Comparison of ENCODE assay signal across 1 cellular context in the genomic region with DNA sequence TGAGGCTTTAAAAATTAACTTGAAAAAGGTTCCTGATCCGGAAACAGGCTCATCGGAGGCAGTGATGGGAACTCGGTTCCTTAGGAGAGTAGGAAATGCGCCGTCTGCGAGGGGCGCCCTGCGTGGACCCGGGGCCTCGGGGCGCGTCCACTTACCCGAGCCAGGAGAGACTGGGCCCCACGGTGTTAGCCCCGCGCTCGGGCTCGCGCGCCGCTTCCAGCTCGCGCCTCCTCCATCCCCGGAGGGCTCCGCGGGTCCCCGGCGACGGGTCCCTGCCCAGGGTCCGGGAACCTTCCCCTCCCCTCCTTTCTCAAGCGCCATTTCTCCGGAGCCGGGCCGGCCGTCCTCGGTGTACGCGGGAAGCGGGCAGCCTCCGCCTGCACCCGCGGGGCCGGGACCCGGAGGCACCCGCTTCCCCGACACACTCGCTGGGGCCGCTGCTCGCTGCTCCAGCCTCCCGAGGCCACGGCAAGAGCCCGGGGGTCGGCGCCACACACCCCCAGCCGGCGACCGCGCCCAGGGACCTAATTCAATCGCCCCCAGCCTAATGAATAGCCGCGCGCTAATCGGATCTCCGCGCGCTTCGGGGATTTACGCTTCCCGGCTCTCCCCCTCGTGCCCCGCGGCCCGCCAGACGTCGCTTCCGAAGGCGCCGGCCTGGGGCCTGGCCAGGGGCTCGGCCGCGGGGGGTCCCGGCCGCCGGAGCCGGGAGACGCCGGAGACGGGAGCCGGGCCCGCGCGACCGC.
TF ChIP-seq lines count a peak whose summit lies in the region.

No MANE protein-coding gene starts in this region.

TF ChIP-seq in HEK293, 187 proteins besides CTCF, POLR2A, EP300 and RAD21 (continued from another document and continues in another):
- TF ChIP-seq, protein P1, sequence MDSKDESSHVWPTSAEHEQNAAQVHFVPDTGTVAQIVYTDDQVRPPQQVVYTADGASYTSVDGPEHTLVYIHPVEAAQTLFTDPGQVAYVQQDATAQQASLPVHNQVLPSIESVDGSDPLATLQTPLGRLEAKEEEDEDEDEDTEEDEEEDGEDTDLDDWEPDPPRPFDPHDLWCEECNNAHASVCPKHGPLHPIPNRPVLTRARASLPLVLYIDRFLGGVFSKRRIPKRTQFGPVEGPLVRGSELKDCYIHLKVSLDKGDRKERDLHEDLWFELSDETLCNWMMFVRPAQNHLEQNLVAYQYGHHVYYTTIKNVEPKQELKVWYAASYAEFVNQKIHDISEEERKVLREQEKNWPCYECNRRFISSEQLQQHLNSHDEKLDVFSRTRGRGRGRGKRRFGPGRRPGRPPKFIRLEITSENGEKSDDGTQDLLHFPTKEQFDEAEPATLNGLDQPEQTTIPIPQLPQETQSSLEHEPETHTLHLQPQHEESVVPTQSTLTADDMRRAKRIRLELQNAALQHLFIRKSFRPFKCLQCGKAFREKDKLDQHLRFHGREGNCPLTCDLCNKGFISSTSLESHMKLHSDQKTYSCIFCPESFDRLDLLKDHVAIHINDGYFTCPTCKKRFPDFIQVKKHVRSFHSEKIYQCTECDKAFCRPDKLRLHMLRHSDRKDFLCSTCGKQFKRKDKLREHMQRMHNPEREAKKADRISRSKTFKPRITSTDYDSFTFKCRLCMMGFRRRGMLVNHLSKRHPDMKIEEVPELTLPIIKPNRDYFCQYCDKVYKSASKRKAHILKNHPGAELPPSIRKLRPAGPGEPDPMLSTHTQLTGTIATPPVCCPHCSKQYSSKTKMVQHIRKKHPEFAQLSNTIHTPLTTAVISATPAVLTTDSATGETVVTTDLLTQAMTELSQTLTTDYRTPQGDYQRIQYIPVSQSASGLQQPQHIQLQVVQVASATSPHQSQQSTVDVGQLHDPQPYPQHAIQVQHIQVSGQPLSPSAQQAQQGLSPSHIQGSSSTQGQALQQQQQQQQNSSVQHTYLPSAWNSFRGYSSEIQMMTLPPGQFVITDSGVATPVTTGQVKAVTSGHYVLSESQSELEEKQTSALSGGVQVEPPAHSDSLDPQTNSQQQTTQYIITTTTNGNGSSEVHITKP (tag by site-specific recombination; IDR thresholded peaks at IDR 0.05): peak; percentile 56
- TF ChIP-seq PRDM4 (tag by site-specific recombination; IDR thresholded peaks at IDR 0.05) (peak; percentile 66), OVOL3 (tag by site-specific recombination; IDR thresholded peaks at IDR 0.05) (no peak), ZNF629 (tag by site-specific recombination; IDR thresholded peaks at IDR 0.05) (0 out of 2 replicates have a peak, but pooled peaks have one; percentile 7), ZFP41 (tag by site-specific recombination; IDR thresholded peaks at IDR 0.05; ENCODE audit: borderline replicate concordance) (no peak), ZNF571 (tag by site-specific recombination; IDR thresholded peaks at IDR 0.05) (no peak), ZNF324 (tag by site-specific recombination; IDR thresholded peaks at IDR 0.05) (no peak), ZNF138 (tag by site-specific recombination; IDR thresholded peaks at IDR 0.05; ENCODE audit: borderline replicate concordance) (no peak), TCF7L2 (IDR thresholded peaks at IDR 0.05; ENCODE audit: borderline replicate concordance, low read depth, low read length) (no peak), ZNF837 (tag by site-specific recombination; IDR thresholded peaks at IDR 0.05) (peak; percentile 100), ZNF146 (tag by site-specific recombination; IDR thresholded peaks at IDR 0.05) (0 out of 2 replicates have a peak, but pooled peaks have one; percentile 14), ZNF266 (tag by site-specific recombination; IDR thresholded peaks at IDR 0.05; ENCODE audit: low read depth) (no peak), ZSCAN30 (tag by site-specific recombination; IDR thresholded peaks at IDR 0.05) (peak; percentile 63; the same call in 1 of the 2 replicates), ZBTB10 (tag by site-specific recombination; IDR thresholded peaks at IDR 0.05) (peak; percentile 73), ZFP3 (tag by site-specific recombination; IDR thresholded peaks at IDR 0.05; ENCODE audit: low read depth) (no peak), BCL11B (tag by site-specific recombination; IDR thresholded peaks at IDR 0.05; ENCODE audit: low read depth) (no peak), MEIS1 (CRISPR knock-in tag; IDR thresholded peaks at IDR 0.05; ENCODE audit: borderline replicate concordance) (no peak), ZBTB21 (tag by site-specific recombination; IDR thresholded peaks at IDR 0.05) (no peak), ZNF335 (tag by site-specific recombination; conservative IDR thresholded peaks at IDR 0.05) (peak; percentile 60), YY1 (tag by site-specific recombination; IDR thresholded peaks at IDR 0.05) (0 out of 2 replicates have a peak, but pooled peaks have one; percentile 29), SETDB1 (IDR thresholded peaks at IDR 0.05; ENCODE audit: insufficient read length, low read length) (no peak), ZNF26 (tag by site-specific recombination; IDR thresholded peaks at IDR 0.05) (no peak), ZNF677 (tag by site-specific recombination; IDR thresholded peaks at IDR 0.05) (no peak), GLIS2 (tag by site-specific recombination; IDR thresholded peaks at IDR 0.05) (peak; percentile 86), ZNF214 (tag by site-specific recombination; IDR thresholded peaks at IDR 0.05; ENCODE audit: borderline replicate concordance) (no peak), ZNF10 (tag by site-specific recombination; IDR thresholded peaks at IDR 0.05) (no peak), ZNF670 (tag by site-specific recombination; IDR thresholded peaks at IDR 0.05; ENCODE audit: low read depth) (no peak), ZSCAN18 (tag by site-specific recombination; IDR thresholded peaks at IDR 0.05) (0 out of 2 replicates have a peak, but pooled peaks have one; percentile 45), ZNF121 (tag by site-specific recombination; IDR thresholded peaks at IDR 0.05) (0 out of 2 replicates have a peak, but pooled peaks have one; percentile 26), GLI2 (tag by site-specific recombination; IDR thresholded peaks at IDR 0.05; ENCODE audit: borderline replicate concordance, low read depth) (no peak), IKZF3 (tag by site-specific recombination; IDR thresholded peaks at IDR 0.05) (no peak), ZNF19 (tag by site-specific recombination; IDR thresholded peaks at IDR 0.05; ENCODE audit: low read depth) (no peak), ZNF311 (tag by site-specific recombination; IDR thresholded peaks at IDR 0.05; ENCODE audit: borderline replicate concordance) (no peak), ZNF549 (tag by site-specific recombination; IDR thresholded peaks at IDR 0.05) (no peak), ZNF37A (tag by site-specific recombination; IDR thresholded peaks at IDR 0.05) (no peak), ZSCAN4 (tag by site-specific recombination; IDR thresholded peaks at IDR 0.05) (0 out of 2 replicates have a peak, but pooled peaks have one; percentile 20), GLI4 (tag by site-specific recombination; IDR thresholded peaks at IDR 0.05) (0 out of 2 replicates have a peak, but pooled peaks have one; percentile 52), ZNF596 (tag by site-specific recombination; IDR thresholded peaks at IDR 0.05) (no peak)
- TF ChIP-seq, protein P2, sequence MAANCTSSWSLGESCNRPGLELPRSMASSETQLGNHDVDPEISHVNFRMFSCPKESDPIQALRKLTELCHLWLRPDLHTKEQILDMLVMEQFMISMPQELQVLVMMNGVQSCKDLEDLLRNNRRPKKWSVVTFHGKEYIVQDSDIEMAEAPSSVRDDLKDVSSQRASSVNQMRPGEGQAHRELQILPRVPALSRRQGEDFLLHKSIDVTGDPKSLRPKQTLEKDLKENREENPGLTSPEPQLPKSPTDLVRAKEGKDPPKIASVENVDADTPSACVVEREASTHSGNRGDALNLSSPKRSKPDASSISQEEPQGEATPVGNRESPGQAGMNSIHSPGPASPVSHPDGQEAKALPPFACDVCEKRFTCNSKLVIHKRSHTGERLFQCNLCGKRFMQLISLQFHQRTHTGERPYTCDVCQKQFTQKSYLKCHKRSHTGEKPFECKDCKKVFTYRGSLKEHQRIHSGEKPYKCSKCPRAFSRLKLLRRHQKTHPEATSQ (tag by site-specific recombination; IDR thresholded peaks at IDR 0.05): 0 out of 2 replicates have a peak, but pooled peaks have one; percentile 61
- TF ChIP-seq, protein P3, sequence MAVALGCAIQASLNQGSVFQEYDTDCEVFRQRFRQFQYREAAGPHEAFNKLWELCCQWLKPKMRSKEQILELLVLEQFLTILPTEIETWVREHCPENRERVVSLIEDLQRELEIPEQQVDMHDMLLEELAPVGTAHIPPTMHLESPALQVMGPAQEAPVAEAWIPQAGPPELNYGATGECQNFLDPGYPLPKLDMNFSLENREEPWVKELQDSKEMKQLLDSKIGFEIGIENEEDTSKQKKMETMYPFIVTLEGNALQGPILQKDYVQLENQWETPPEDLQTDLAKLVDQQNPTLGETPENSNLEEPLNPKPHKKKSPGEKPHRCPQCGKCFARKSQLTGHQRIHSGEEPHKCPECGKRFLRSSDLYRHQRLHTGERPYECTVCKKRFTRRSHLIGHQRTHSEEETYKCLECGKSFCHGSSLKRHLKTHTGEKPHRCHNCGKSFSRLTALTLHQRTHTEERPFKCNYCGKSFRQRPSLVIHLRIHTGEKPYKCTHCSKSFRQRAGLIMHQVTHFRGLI (tag by site-specific recombination; IDR thresholded peaks at IDR 0.05): peak; percentile 20; the same call in 1 of the 2 replicates
- TF ChIP-seq, protein P4, sequence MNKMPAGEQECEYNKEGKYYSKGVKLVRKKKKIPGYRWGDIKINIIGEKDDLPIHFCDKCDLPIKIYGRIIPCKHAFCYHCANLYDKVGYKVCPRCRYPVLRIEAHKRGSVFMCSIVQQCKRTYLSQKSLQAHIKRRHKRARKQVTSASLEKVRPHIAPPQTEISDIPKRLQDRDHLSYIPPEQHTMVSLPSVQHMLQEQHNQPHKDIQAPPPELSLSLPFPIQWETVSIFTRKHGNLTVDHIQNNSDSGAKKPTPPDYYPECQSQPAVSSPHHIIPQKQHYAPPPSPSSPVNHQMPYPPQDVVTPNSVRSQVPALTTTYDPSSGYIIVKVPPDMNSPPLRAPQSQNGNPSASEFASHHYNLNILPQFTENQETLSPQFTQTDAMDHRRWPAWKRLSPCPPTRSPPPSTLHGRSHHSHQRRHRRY (tag by site-specific recombination; IDR thresholded peaks at IDR 0.05): 0 out of 2 replicates have a peak, but pooled peaks have one; percentile 79
